16 cellular contexts compared by ENCODE assay signal in the genomic region with DNA sequence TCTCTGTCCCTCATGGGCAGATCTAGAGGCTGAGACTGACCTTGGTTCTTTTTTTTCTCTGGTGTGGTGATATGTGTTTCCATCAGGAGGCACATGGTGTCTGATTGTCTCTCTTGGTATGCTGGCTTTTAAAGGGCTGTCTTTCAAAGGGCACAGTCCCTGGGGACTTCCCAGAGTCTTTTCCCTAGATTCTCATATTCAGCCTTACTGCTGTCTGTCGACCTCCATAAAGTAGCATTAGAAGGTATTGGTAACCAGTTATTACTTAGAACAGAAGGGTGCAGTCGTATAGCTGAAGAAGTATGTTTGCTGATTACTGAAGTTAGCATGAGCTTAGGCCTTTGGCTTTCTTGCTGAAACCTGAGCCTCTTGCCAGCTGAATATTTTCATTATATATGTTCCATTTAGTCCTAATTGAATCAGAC.
A peak's percentile ranks its signal among the peaks of the same experiment; 100 is the strongest.
DNase-seq lines count a peak whose midpoint lies in the region; ATAC-seq and TF ChIP-seq lines count a peak whose summit lies in the region.
"Had no signal": no experiment of that assay in that cellular context is flagged by ENCODE, and none has a peak within 500 bp of the region (broad histone marks: within the 10 kb centered on the region; RNA-seq: fewer than 3 reads in every experiment).

No MANE protein-coding gene starts in this region.

- intact Hi-C loops in Caco-2 (cut with micrococcal nuclease; ENCODE audit: unreplicated experiment): no loop called here

- H3K4me3 ChIP-seq in Caco-2 (ENCODE audit: low read depth, low read length) (no peak overlapping the region), epithelial cell of proximal tubule (ENCODE audit: low read depth, low read length) (no peak overlapping the region), neutrophil (ENCODE audit: low read depth in 1 of 2, low read length in 1 of 2) (no peak overlapping the region)
- H3K4me3 ChIP-seq: BLaER1 treated with 17β-estradiol and CSF1 and Interleukin-3, amounts not matched to agents 10 nM and 100 nM; vagina had no signal

- H3K9me3 Mint-ChIP-seq in Caco-2 (ENCODE audit: unreplicated experiment): no peaks in the 10 kb centered on the region
- H3K9me3 Mint-ChIP-seq: memory B cell had no signal

- H3K36me3 ChIP-seq in Caco-2 (ENCODE audit: control insufficient read depth, insufficient read depth, low read length) (no peaks in the 10 kb centered on the region), neutrophil (peaks cover 43% of the 10 kb centered on the region)
- H3K36me3 ChIP-seq: vagina had no signal

- POLR2A ChIA-PET in Caco-2 (lab: Charles Lee): interaction anchor here (0.6 kb wide), 1 partner anchor 1811 kb away, joined by 3 read pairs; no protein-coding TSS in a partner anchor

- TF ChIP-seq CTCF in Caco-2 (IDR thresholded peaks at IDR 0.05; ENCODE audit: insufficient read depth in 1 of 2, low read depth in 1 of 2, low read length in 1 of 2, severe bottlenecking in 1 of 2, unreplicated experiment in 1 of 2) (no peak), epithelial cell of proximal tubule (conservative IDR thresholded peaks at IDR 0.05; ENCODE audit: low read depth, low read length) (no peak), neutrophil (IDR thresholded peaks at IDR 0.05) (no peak)

- BruUV-seq in Caco-2 (replicated peaks; lab: Mats Ljungman, UMichigan): no TSS peak

- ATAC-seq in GM21526 (IDR thresholded peaks at IDR 0.05; ENCODE audit: low FRiP score, unreplicated experiment) (no peak), GM21528 (IDR thresholded peaks at IDR 0.05; ENCODE audit: low FRiP score, unreplicated experiment) (no peak), HG03354 (IDR thresholded peaks at IDR 0.05; ENCODE audit: poor library complexity, severe bottlenecking, unreplicated experiment) (no peak)

- H3K9me3 ChIP-seq in Caco-2: no peaks in the 10 kb centered on the region
- no peaks in the 10 kb centered on the region for H3K9me3 ChIP-seq in neutrophil
- H3K9me3 ChIP-seq: BLaER1 treated with 17β-estradiol and CSF1 and Interleukin-3, amounts not matched to agents 10 nM and 100 nM; vagina had no signal

- peaks cover 31% of the 10 kb centered on the region for H3K4me1 Mint-ChIP-seq in Caco-2 (ENCODE audit: low read depth, unreplicated experiment)
- H3K4me1 Mint-ChIP-seq: memory B cell had no signal

- peaks cover 5% of the 10 kb centered on the region for H3K36me3 Mint-ChIP-seq in Caco-2 (ENCODE audit: insufficient read depth, unreplicated experiment)

- peaks cover 35% of the 10 kb centered on the region for H3K4me1 ChIP-seq in Caco-2
- peaks cover 18 to 19% of the 10 kb centered on the region in 2 experiments for H3K4me1 ChIP-seq in neutrophil (ENCODE audit: control insufficient read depth in 1 of 2, insufficient read depth in 1 of 2, low read depth in 1 of 2, low read length in 1 of 2)

- no peaks in the 10 kb centered on the region for H3K27me3 ChIP-seq in Caco-2 (replicated peaks; ENCODE audit: control insufficient read depth, insufficient read depth, low read length)
- H3K27me3 ChIP-seq in neutrophil: no peaks in the 10 kb centered on the region
- H3K27me3 ChIP-seq: BLaER1 treated with 17β-estradiol and CSF1 and Interleukin-3, amounts not matched to agents 10 nM and 100 nM; vagina had no signal

- peak overlapping the region; percentile 81 for H3K27ac ChIP-seq in neutrophil
- H3K27ac ChIP-seq: BLaER1 treated with 17β-estradiol and CSF1 and Interleukin-3, amounts not matched to agents 10 nM and 100 nM; vagina had no signal

- H3K27ac Mint-ChIP-seq in Caco-2 (ENCODE audit: unreplicated experiment): peak overlapping the region; percentile 39
- H3K27ac Mint-ChIP-seq: memory B cell had no signal

- no peak overlapping the region for H3K4me3 Mint-ChIP-seq in Caco-2 (ENCODE audit: unreplicated experiment)
- H3K4me3 Mint-ChIP-seq: memory B cell had no signal

- CTCF ChIA-PET in Caco-2 (lab: Charles Lee): no interaction called here

- no peaks in the 10 kb centered on the region for H3K27me3 Mint-ChIP-seq in Caco-2 (ENCODE audit: insufficient read depth, unreplicated experiment)
- H3K27me3 Mint-ChIP-seq: memory B cell had no signal

- DNase-seq in Caco-2: no peak
- DNase-seq in NCI-H69 (lab: John Stamatoyannopoulos, UW): peak; percentile 84
- DNase-seq in epithelial cell of proximal tubule (ENCODE audit: low read depth): peak; percentile 27
- DNase-seq in glomerular visceral epithelial cell (ENCODE audit: extremely low spot score): no peak
- DNase-seq: activated CD4-positive, CD25-positive, alpha-beta regulatory T cell; HCEC 1CT; hypothalamus; NCI-H226; SIG-M5 had no signal

Comparison
In these comparisons a context has a peak if more than half of its experiments do, and no peak if none do; other contexts are left out.
1. DNase-seq: peak in NCI-H69 (single experiment) and epithelial cell of proximal tubule (single experiment); none in Caco-2 (0 of 2) and glomerular visceral epithelial cell (single experiment).